8 cellular contexts compared by ENCODE assay signal in the genomic region with DNA sequence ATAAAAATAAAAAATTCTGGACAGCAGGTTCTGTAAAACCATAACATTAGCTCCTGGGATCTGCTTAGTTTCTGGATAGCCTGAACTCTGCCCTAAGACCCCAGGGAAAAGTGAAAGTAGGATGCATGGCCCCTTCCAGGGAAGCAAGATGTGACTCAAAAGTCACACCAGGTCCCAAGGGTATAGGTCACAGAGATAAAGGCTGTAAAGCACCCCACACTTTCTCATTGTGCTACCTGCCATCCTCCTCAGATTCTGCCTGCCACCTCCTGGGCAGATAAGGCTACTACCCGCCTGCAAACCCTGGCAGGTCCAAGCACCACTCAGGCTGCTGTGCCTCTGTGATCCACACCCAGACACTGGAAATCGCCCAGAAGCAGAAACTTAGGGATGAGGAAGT. TPM values are rescaled to one million over a fixed set of nuclear protein-coding genes. Genes with fewer than 3 reads are reported as not detected.
A peak's percentile ranks its signal among the peaks of the same experiment; 100 is the strongest.
DNase-seq lines count a peak whose midpoint lies in the region; ATAC-seq and TF ChIP-seq lines count a peak whose summit lies in the region.

No MANE protein-coding gene starts in this region.

- H3K36me3 Mint-ChIP-seq in Caco-2 (ENCODE audit: insufficient read depth, unreplicated experiment), result no peaks in the 10 kb centered on the region
- no peaks in the 10 kb centered on the region for H3K36me3 Mint-ChIP-seq in chondrocyte (ENCODE audit: low read depth)
- H3K36me3 Mint-ChIP-seq in stimulated activated naive B cell treated with anti-CD40 and anti-IgM and Interleukin-4, amounts not matched to agents 10 μg/mL and 1 μg/mL and 100 μg/mL, for 72 hours, result no peaks in the 10 kb centered on the region

- TF ChIP-seq CTCF in Caco-2 (IDR thresholded peaks at IDR 0.05; ENCODE audit: insufficient read depth in 1 of 2, low read depth in 1 of 2, low read length in 1 of 2, severe bottlenecking in 1 of 2, unreplicated experiment in 1 of 2) (peak; percentile 79 to 94), VCaP (conservative IDR thresholded peaks at IDR 0.05) (peak; percentile 96), chondrocyte (IDR thresholded peaks at IDR 0.05) (peak; percentile 61)

- H3K27ac ChIP-seq in VCaP (0 out of 2 replicates have a peak overlapping the region, but pooled peaks have one; percentile 4), mesenchymal stem cell (ENCODE audit: low read length, poor library complexity, severe bottlenecking) (no peak overlapping the region)

- no peak overlapping the region for H2BK12ac ChIP-seq in mesenchymal stem cell (ENCODE audit: low read length in 2 of 2)

- no peak overlapping the region for H3K4ac ChIP-seq in mesenchymal stem cell (ENCODE audit: low read depth in 1 of 2, low read length in 2 of 2)

- H3K27me3 Mint-ChIP-seq in Caco-2 (ENCODE audit: insufficient read depth, unreplicated experiment) (no peaks in the 10 kb centered on the region), chondrocyte (ENCODE audit: low read depth) (peaks cover 20% of the 10 kb centered on the region)
- no peaks in the 10 kb centered on the region for H3K27me3 Mint-ChIP-seq in stimulated activated naive B cell treated with anti-CD40 and anti-IgM and Interleukin-4, amounts not matched to agents 10 μg/mL and 1 μg/mL and 100 μg/mL, for 72 hours

- no peak overlapping the region for H4K8ac ChIP-seq in mesenchymal stem cell (ENCODE audit: low read length)

- H3K27me3 ChIP-seq in Caco-2 (replicated peaks; ENCODE audit: control insufficient read depth, insufficient read depth, low read length), result no peaks in the 10 kb centered on the region
- H3K27me3 ChIP-seq in mesenchymal stem cell (ENCODE audit: control insufficient read depth in 1 of 2, insufficient read depth in 1 of 2, low read length in 2 of 2), result peaks cover 0 to 20% of the 10 kb centered on the region in 2 experiments

- H2AFZ ChIP-seq in mesenchymal stem cell (ENCODE audit: low read depth, low read length), result no peak overlapping the region

- H3K27ac Mint-ChIP-seq in Caco-2 (ENCODE audit: unreplicated experiment) (no peak overlapping the region), chondrocyte (ENCODE audit: unreplicated experiment) (no peak overlapping the region)
- H3K27ac Mint-ChIP-seq in stimulated activated naive B cell treated with anti-CD40 and anti-IgM and Interleukin-4, amounts not matched to agents 10 μg/mL and 1 μg/mL and 100 μg/mL, for 72 hours, result no peak overlapping the region

- H3K23ac ChIP-seq in mesenchymal stem cell (ENCODE audit: low read length in 2 of 2), result no peak overlapping the region

- H3K4me3 ChIP-seq in Caco-2 (ENCODE audit: low read depth, low read length) (no peak overlapping the region), mesenchymal stem cell (ENCODE audit: insufficient read depth in 1 of 2, low read depth in 1 of 2, low read length in 2 of 2) (no peak overlapping the region)

- WGBS in mesenchymal stem cell, result 72% methylated on average over 2 of the region's 2 CpGs

- H3K14ac ChIP-seq in mesenchymal stem cell (ENCODE audit: low read length in 2 of 2), result no peak overlapping the region

- no peaks in the 10 kb centered on the region for H3K9me3 Mint-ChIP-seq in Caco-2 (ENCODE audit: unreplicated experiment)
- no peaks in the 10 kb centered on the region for H3K9me3 Mint-ChIP-seq in chondrocyte (ENCODE audit: low read depth)
- H3K9me3 Mint-ChIP-seq in stimulated activated naive B cell treated with anti-CD40 and anti-IgM and Interleukin-4, amounts not matched to agents 10 μg/mL and 1 μg/mL and 100 μg/mL, for 72 hours, result no peaks in the 10 kb centered on the region

- BruUV-seq in Caco-2 (replicated peaks; lab: Mats Ljungman, UMichigan), result no TSS peak

- no peak overlapping the region for H3K4me2 ChIP-seq in mesenchymal stem cell (ENCODE audit: low read length, poor library complexity, severe bottlenecking)

- DNase-seq in Caco-2 (peak; percentile 74 to 80), LHCN-M2 (ENCODE audit: low read depth) (peak; percentile 9), chondrocyte (ENCODE audit: low spot score) (no peak), mesenchymal stem cell (peak; percentile 33)
- peak; percentile 70 for DNase-seq in stimulated activated naive B cell treated with anti-CD40 and anti-IgM and Interleukin-4, amounts not matched to agents 10 μg/mL and 1 μg/mL and 100 μg/mL, for 72 hours

- H4K91ac ChIP-seq in mesenchymal stem cell (ENCODE audit: low read length), result no peak overlapping the region

- no peak overlapping the region for H3K9ac ChIP-seq in mesenchymal stem cell (ENCODE audit: low read length)

- H3K4me3 Mint-ChIP-seq in Caco-2 (ENCODE audit: unreplicated experiment) (no peak overlapping the region), chondrocyte (ENCODE audit: unreplicated experiment) (no peak overlapping the region)
- no peak overlapping the region for H3K4me3 Mint-ChIP-seq in stimulated activated naive B cell treated with anti-CD40 and anti-IgM and Interleukin-4, amounts not matched to agents 10 μg/mL and 1 μg/mL and 100 μg/mL, for 72 hours

- H3K18ac ChIP-seq in mesenchymal stem cell (ENCODE audit: low read depth in 1 of 2, low read length in 2 of 2), result no peak overlapping the region

- H2BK5ac ChIP-seq in mesenchymal stem cell (ENCODE audit: low read depth, low read length, poor library complexity, severe bottlenecking), result no peak overlapping the region

- H2BK120ac ChIP-seq in mesenchymal stem cell (ENCODE audit: low read depth, low read length), result no peak overlapping the region

- no peaks in the 10 kb centered on the region for H3K79me1 ChIP-seq in mesenchymal stem cell (replicated peaks; ENCODE audit: low read length, poor library complexity, severe bottlenecking)

- no peak overlapping the region for H2BK15ac ChIP-seq in mesenchymal stem cell (ENCODE audit: low read depth, poor library complexity, severe bottlenecking)

- no peaks in the 10 kb centered on the region for H3K36me3 ChIP-seq in Caco-2 (ENCODE audit: control insufficient read depth, insufficient read depth, low read length)
- H3K36me3 ChIP-seq in mesenchymal stem cell (ENCODE audit: control insufficient read depth in 1 of 2, insufficient read depth in 2 of 2, low read depth in 1 of 2, low read length in 2 of 2), result no peaks in the 10 kb centered on the region

- H2AK5ac ChIP-seq in mesenchymal stem cell (ENCODE audit: low read length, severe bottlenecking), result no peak overlapping the region

- H3K4me1 ChIP-seq in Caco-2 (peaks cover 10% of the 10 kb centered on the region), mesenchymal stem cell (ENCODE audit: control insufficient read depth, insufficient read depth, low read depth, low read length) (no peaks in the 10 kb centered on the region)

- CTCF ChIA-PET in Caco-2 (lab: Charles Lee), result interaction anchor here (0.8 to 3.4 kb wide), 6 partner anchors 10 to 116 kb away, joined by 3 to 26 read pairs (median 4); no protein-coding TSS in a partner anchor

- intact Hi-C loops in Caco-2 (cut with micrococcal nuclease; ENCODE audit: unreplicated experiment), result loop anchor here (1.0 kb wide), 3 partner anchors 48 to 199 kb away; no protein-coding TSS in a partner anchor

- H3K4me1 Mint-ChIP-seq in Caco-2 (ENCODE audit: low read depth, unreplicated experiment) (no peaks in the 10 kb centered on the region), chondrocyte (ENCODE audit: low read depth) (no peaks in the 10 kb centered on the region)
- H3K4me1 Mint-ChIP-seq in stimulated activated naive B cell treated with anti-CD40 and anti-IgM and Interleukin-4, amounts not matched to agents 10 μg/mL and 1 μg/mL and 100 μg/mL, for 72 hours, result peaks cover 13 to 20% of the 10 kb centered on the region in 2 donors

- H3K9me3 ChIP-seq in Caco-2 (no peaks in the 10 kb centered on the region), mesenchymal stem cell (ENCODE audit: control insufficient read depth, low read length) (no peaks in the 10 kb centered on the region)

- ATAC-seq in GM19372 (IDR thresholded peaks at IDR 0.05; ENCODE audit: low read depth, unreplicated experiment) (peak; percentile 59), GM21576 (IDR thresholded peaks at IDR 0.05; ENCODE audit: unreplicated experiment) (no peak)
- peak; percentile 100 for ATAC-seq in stimulated activated naive B cell treated with anti-CD40 and anti-IgM and Interleukin-4, amounts not matched to agents 10 μg/mL and 1 μg/mL and 100 μg/mL, for 72 hours (replicated peaks)

- POLR2A ChIA-PET in Caco-2 (lab: Charles Lee), result no interaction called here

RNA-seq across cellular contexts. Expression of gene FFAR2, which starts 20.6 kb away (rescaled TPM):
- total RNA-seq in Caco-2 (2022) (not detected in 2 replicates), LHCN-M2 (2014; rRNA removed) (not detected in 2 replicates), chondrocyte (not detected in 3 replicates)
- not detected for polyA plus RNA-seq in LHCN-M2 (2012)
- polyA plus RNA-seq in mesenchymal stem cell (2013, experiment 1 of 2), result 0.06 TPM
- 0.12 TPM for polyA plus RNA-seq in mesenchymal stem cell (2013, experiment 2 of 2)

RNA-seq across cellular contexts. Expression of gene KRTDAP, which starts 21.6 kb away (rescaled TPM):
- total RNA-seq in Caco-2 (2022), result not detected in 2 replicates
- total RNA-seq in LHCN-M2 (2014; rRNA removed), result not detected in 2 replicates
- not detected for polyA plus RNA-seq in LHCN-M2 (2012)
- total RNA-seq in chondrocyte, result not detected in 3 replicates
- polyA plus RNA-seq in mesenchymal stem cell (2013, experiment 1 of 2), result not detected
- polyA plus RNA-seq in mesenchymal stem cell (2013, experiment 2 of 2), result 0.12 TPM

RNA-seq across cellular contexts. Expression of gene DMKN, which starts 44.8 kb away (rescaled TPM):
- total RNA-seq in Caco-2 (2022) (341 and 354 TPM in 2 replicates), LHCN-M2 (2014; rRNA removed) (0.29 and 1.1 TPM in 2 replicates), chondrocyte (1.3 to 2.1 TPM in 2 of 3 replicates, not detected in the other)
- 0.79 TPM for polyA plus RNA-seq in LHCN-M2 (2012)
- polyA plus RNA-seq in mesenchymal stem cell (2013, experiment 1 of 2), result 11.3 TPM
- 11.6 TPM for polyA plus RNA-seq in mesenchymal stem cell (2013, experiment 2 of 2)

RNA-seq across cellular contexts. Expression of gene SBSN, which starts 59.5 kb away (rescaled TPM):
- not detected in 2 replicates for total RNA-seq in Caco-2 (2022)
- total RNA-seq in LHCN-M2 (2014; rRNA removed), result 0.77 TPM in 1 of 2 replicates, not detected in the other
- 0.04 TPM for polyA plus RNA-seq in LHCN-M2 (2012)
- 0.30 to 0.56 TPM (median 0.36 TPM) in 3 replicates for total RNA-seq in chondrocyte
- 0.25 TPM for polyA plus RNA-seq in mesenchymal stem cell (2013, experiment 1 of 2)
- 0.23 TPM for polyA plus RNA-seq in mesenchymal stem cell (2013, experiment 2 of 2)

Comparison
In these comparisons a context has a peak if more than half of its experiments do, and no peak if none do; other contexts are left out.
1. RNA of gene DMKN, which starts 44.8 kb away (total RNA-seq): 341 to 354 TPM in Caco-2; 1.3 to 2.1 TPM in chondrocyte and 0.29 to 1.1 TPM in LHCN-M2; every median in the first group is over 100 times any median in the second.
2. Peak in every context shown above with its lines, with median percentiles within 50 percentile points of each other: CTCF ChIP-seq.